In genomic region chr15:67690936-67691335, GRCh38 we compare ENCODE assay signal across 13 cellular contexts.
DNase-seq lines count a peak whose midpoint lies in the region; FAIRE-seq and TF ChIP-seq lines count a peak whose summit lies in the region.
"Had no signal": no experiment of that assay in that cellular context is flagged by ENCODE, and none has a peak within 500 bp of the region (broad histone marks: within the 10 kb centered on the region; RNA-seq: fewer than 3 reads in every experiment).

No MANE protein-coding gene starts in this region.

- DNase-seq in AG08396 (ENCODE audit: low spot score) (peak; percentile 12), GM23248 (peak; percentile 35), NCI-H774 (lab: John Stamatoyannopoulos, UW) (peak; percentile 71), fibroblast of peridontal ligament (ENCODE audit: extremely low read depth) (peak; percentile 76), frontal cortex (ENCODE audit: low spot score in 2 of 2) (no peak), neural progenitor cell (ENCODE audit: low spot score) (no peak), GOT3 (lab: John Stamatoyannopoulos, UW) (no peak), KBM-7 (no peak)
- DNase-seq: CD8-positive, alpha-beta T cell; islet precursor cell; NCI-H524 treated with DMSO at 0.1 percent for 48 hours; nephron progenitor cell; stimulated activated CD4-positive, alpha-beta T cell treated with anti-CD3 and anti-CD28 coated beads, Interleukin-15, amount 100 ng/mL, for 24 hours had no signal

- H3K27ac Mint-ChIP-seq in neural progenitor cell: no peak overlapping the region
- H3K27ac Mint-ChIP-seq: CD8-positive, alpha-beta T cell; nephron progenitor cell had no signal

- peaks cover 26% of the 10 kb centered on the region for H3K4me1 Mint-ChIP-seq in neural progenitor cell
- H3K4me1 Mint-ChIP-seq: nephron progenitor cell had no signal

- peaks cover 8% of the 10 kb centered on the region for H3K9me3 Mint-ChIP-seq in neural progenitor cell

- no peak for TF ChIP-seq CTCF in neural progenitor cell (IDR thresholded peaks at IDR 0.05)

- H3K27me3 ChIP-seq in GM23248 (replicated peaks; ENCODE audit: insufficient read depth) (no peaks in the 10 kb centered on the region), neural progenitor cell (no peaks in the 10 kb centered on the region)

- WGBS in GM23248 (ENCODE audit: low coverage in 1 of 2, low lambda C conversion rate in 2 of 2, missing lambda C conversion rate in 2 of 2), 2 experiments: 79% methylated on average over 3 of the region's 3 CpGs

- in situ Hi-C loops in GM23248 (cut with MboI): no loop called here
- in situ Hi-C loops in KBM-7 (cut with MboI; ENCODE audit: low pct_unique_long_range_greater_than_20kb, low sequenced_read_pairs): no loop called here

- H3K4me2 ChIP-seq in GM23248 (ENCODE audit: unreplicated experiment): no peak overlapping the region
- no peak overlapping the region for H3K4me2 ChIP-seq in neural progenitor cell

- H3K4me3 ChIP-seq in GM23248: no peak overlapping the region
- no peak overlapping the region for H3K4me3 ChIP-seq in neural progenitor cell

- FAIRE-seq in frontal cortex (lab: Jason Lieb, UNC): no peak

- H3K27ac ChIP-seq in GM23248 (no peak overlapping the region), neural progenitor cell (no peak overlapping the region)

- H2AFZ ChIP-seq in GM23248: no peak overlapping the region
- H2AFZ ChIP-seq in neural progenitor cell (replicated peaks): no peak overlapping the region

- no peaks in the 10 kb centered on the region for H3K4me1 ChIP-seq in GM23248 (ENCODE audit: insufficient read depth)
- H3K4me1 ChIP-seq in neural progenitor cell: peaks cover 14% of the 10 kb centered on the region

- H3F3A ChIP-seq in GM23248 (ENCODE audit: insufficient read depth): no peaks in the 10 kb centered on the region
- no peaks in the 10 kb centered on the region for H3F3A ChIP-seq in neural progenitor cell (ENCODE audit: low read depth)

- H3K36me3 ChIP-seq in GM23248 (ENCODE audit: low read depth): no peaks in the 10 kb centered on the region
- H3K36me3 ChIP-seq in neural progenitor cell: no peaks in the 10 kb centered on the region

- H3K79me2 ChIP-seq in GM23248 (ENCODE audit: insufficient read depth) (no peaks in the 10 kb centered on the region), neural progenitor cell (ENCODE audit: low read depth) (no peaks in the 10 kb centered on the region)

- H4K20me1 ChIP-seq in GM23248 (ENCODE audit: insufficient read depth): no peaks in the 10 kb centered on the region
- H4K20me1 ChIP-seq in neural progenitor cell (ENCODE audit: low read depth): no peaks in the 10 kb centered on the region

- H3K9ac ChIP-seq in GM23248: no peak overlapping the region
- H3K9ac ChIP-seq in neural progenitor cell: no peak overlapping the region

- peaks cover 4% of the 10 kb centered on the region for H3K36me3 Mint-ChIP-seq in neural progenitor cell

- no peak overlapping the region for H3K4me3 Mint-ChIP-seq in neural progenitor cell
- H3K4me3 Mint-ChIP-seq: CD8-positive, alpha-beta T cell; nephron progenitor cell had no signal

- H3K9me3 ChIP-seq in GM23248 (ENCODE audit: low read depth): no peaks in the 10 kb centered on the region
- H3K9me3 ChIP-seq in neural progenitor cell (ENCODE audit: low read depth): no peaks in the 10 kb centered on the region

- no peaks in the 10 kb centered on the region for H3K9me2 ChIP-seq in GM23248 (ENCODE audit: insufficient read depth)

- peaks cover 4% of the 10 kb centered on the region for H3K27me3 Mint-ChIP-seq in neural progenitor cell (ENCODE audit: insufficient read depth, low read depth)

Comparison
In these comparisons a context has a peak if more than half of its experiments do, and no peak if none do; other contexts are left out.
1. DNase-seq: peak in AG08396 (single experiment), GM23248 (single experiment), NCI-H774 (single experiment) and fibroblast of peridontal ligament (single experiment); none in frontal cortex (0 of 2), neural progenitor cell (single experiment), GOT3 (single experiment) and KBM-7 (single experiment).